1 cellular context compared by ENCODE assay signal in genomic region chr7:105521731-105522458, GRCh38.
A peak's percentile ranks its signal among the peaks of the same experiment; 100 is the strongest.
TF ChIP-seq lines count a peak whose summit lies in the region.

Gene PUS7 (minus strand): TSS chr7:105522271. CDS start chr7:105508512, 13,759 bp downstream.

TF ChIP-seq in K562, 482 proteins besides CTCF, POLR2A, EP300 and RAD21 (continued from another document and continues in another):
- no peak for TF ChIP-seq ZNF609 (CRISPR knock-in tag; IDR thresholded peaks at IDR 0.05; ENCODE audit: borderline replicate concordance)
- no peak for TF ChIP-seq MTA2 (IDR thresholded peaks at IDR 0.05; ENCODE audit: low read depth)
- TF ChIP-seq CBX3 (IDR thresholded peaks at IDR 0.05; ENCODE audit: borderline replicate concordance in 1 of 2, low read length in 2 of 2) = no peak
- TF ChIP-seq MTA3 (IDR thresholded peaks at IDR 0.05; ENCODE audit: borderline replicate concordance) = no peak
- TF ChIP-seq DPF2 (IDR thresholded peaks at IDR 0.05) = no peak
- no peak for TF ChIP-seq E2F5 (CRISPR knock-in tag; IDR thresholded peaks at IDR 0.05)
- no peak for TF ChIP-seq CREBBP (IDR thresholded peaks at IDR 0.05; ENCODE audit: low read depth, low read length)
- TF ChIP-seq NFXL1 (CRISPR knock-in tag; IDR thresholded peaks at IDR 0.05) = no peak
- no peak for TF ChIP-seq ZNF644 (tag; IDR thresholded peaks at IDR 0.05; ENCODE audit: low read depth)
- TF ChIP-seq SNRNP70 (optimal IDR thresholded peaks at IDR 0.05; ENCODE audit: low read depth, low read length) = no peak
- TF ChIP-seq ZNF408 (CRISPR knock-in tag; IDR thresholded peaks at IDR 0.05; ENCODE audit: low read depth) = no peak
- no peak for TF ChIP-seq XRCC4 (IDR thresholded peaks at IDR 0.05; ENCODE audit: extremely low read depth, insufficient read depth, insufficient read length)
- no peak for TF ChIP-seq ZNF280B (CRISPR knock-in tag; IDR thresholded peaks at IDR 0.05)
- TF ChIP-seq PTRF (tag; IDR thresholded peaks at IDR 0.05) = no peak
- no peak for TF ChIP-seq ZNF398 (CRISPR knock-in tag; IDR thresholded peaks at IDR 0.05)
- TF ChIP-seq YBX1 (IDR thresholded peaks at IDR 0.05) = no peak
- TF ChIP-seq SOX6 (IDR thresholded peaks at IDR 0.05) = peak; percentile 24; the same call in 1 of the 2 replicates
- no peak for TF ChIP-seq C11orf30 (IDR thresholded peaks at IDR 0.05; ENCODE audit: low read depth)
- no peak for TF ChIP-seq NFATC3 (IDR thresholded peaks at IDR 0.05)
- TF ChIP-seq CLOCK (CRISPR knock-in tag; IDR thresholded peaks at IDR 0.05; ENCODE audit: borderline replicate concordance) = no peak
- no peak for TF ChIP-seq TARDBP (IDR thresholded peaks at IDR 0.05)
- TF ChIP-seq MGA (IDR thresholded peaks at IDR 0.05) = peak; percentile 44; the same call in 1 of the 2 replicates
- no peak for TF ChIP-seq KLF6 (CRISPR knock-in tag; IDR thresholded peaks at IDR 0.05; ENCODE audit: borderline replicate concordance)
- TF ChIP-seq ZSCAN29 (IDR thresholded peaks at IDR 0.05) = no peak; the same call in 1 of the 2 replicates
- no peak for TF ChIP-seq SREBF1 (IDR thresholded peaks at IDR 0.05; ENCODE audit: borderline replicate concordance, low read depth, low read length)
- no peak for TF ChIP-seq IRF9 (tag; IDR thresholded peaks at IDR 0.05)
- peak; percentile 43; the same call in 1 of the 2 replicates for TF ChIP-seq TFAP4 (CRISPR knock-in tag; IDR thresholded peaks at IDR 0.05; ENCODE audit: borderline replicate concordance)
- peak; percentile 58; the same call in 1 of the 2 replicates for TF ChIP-seq MAX (CRISPR knock-in tag; IDR thresholded peaks at IDR 0.05)
- TF ChIP-seq ZNF134 (CRISPR knock-in tag; conservative IDR thresholded peaks at IDR 0.05) = no peak
- TF ChIP-seq BRCA1 (IDR thresholded peaks at IDR 0.05) = no peak
- TF ChIP-seq BRCA1 (CRISPR knock-in tag; IDR thresholded peaks at IDR 0.05) = no peak
